Comparison of ENCODE assay signal across 13 cellular contexts in the genomic region with DNA sequence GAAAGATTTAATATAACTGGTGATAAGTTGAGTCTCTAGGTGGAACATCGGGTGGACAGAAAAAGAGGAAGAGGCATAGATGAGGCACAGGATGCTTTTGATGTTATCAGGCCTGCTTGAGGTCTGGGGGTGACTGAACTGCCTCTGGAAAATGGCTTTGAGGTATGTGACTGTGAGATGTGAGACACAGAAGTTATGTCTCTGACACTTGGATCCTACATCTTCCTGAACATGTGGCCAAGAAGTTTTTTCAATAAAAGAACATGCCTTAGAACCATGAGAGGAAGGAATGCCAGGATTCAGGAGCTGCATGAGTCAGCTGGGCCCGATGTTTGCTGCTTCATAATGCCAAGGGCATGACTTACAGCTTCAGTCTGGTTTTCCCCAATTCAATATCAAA. TPM values are rescaled to one million over a fixed set of nuclear protein-coding genes. Genes with fewer than 3 reads are reported as not detected.
DNase-seq lines count a peak whose midpoint lies in the region; TF ChIP-seq lines count a peak whose summit lies in the region.
"Had no signal": no experiment of that assay in that cellular context is flagged by ENCODE, and none has a peak within 500 bp of the region (broad histone marks: within the 10 kb centered on the region; RNA-seq: fewer than 3 reads in every experiment).

No MANE protein-coding gene starts in this region.

- H3K4me1 Mint-ChIP-seq in MCF 10A (ENCODE audit: insufficient read depth, unreplicated experiment), result peaks cover 32% of the 10 kb centered on the region

- no peak for TF ChIP-seq RAD21 in SK-N-SH (IDR thresholded peaks at IDR 0.05; ENCODE audit: low read length)

- H3K9me2 ChIP-seq in SK-N-SH, result no peaks in the 10 kb centered on the region

- no peaks in the 10 kb centered on the region for H4K20me1 ChIP-seq in SK-N-SH (ENCODE audit: insufficient read depth)

- intact Hi-C loops in MCF 10A (cut with micrococcal nuclease) (no loop called here), breast epithelium (cut with DNase I; ENCODE audit: low total_unique reads) (no loop called here), stomach (cut with DNase I; ENCODE audit: low total_unique reads) (no loop called here)

- H3K27ac ChIP-seq in breast epithelium, result no peak overlapping the region
- H3K27ac ChIP-seq in SK-N-SH (ENCODE audit: low read depth in 2 of 2, low read length in 1 of 2), result peak overlapping the region in 1 of 2 experiments; percentile 54; a peak in 2 of 4 replicates
- peak overlapping the region; percentile 28 for H3K27ac ChIP-seq in epithelial cell of prostate
- no peak overlapping the region for H3K27ac ChIP-seq in stomach
- H3K27ac ChIP-seq: SK-N-MC had no signal

- no peaks in the 10 kb centered on the region for H3K36me3 Mint-ChIP-seq in MCF 10A (ENCODE audit: insufficient read depth, unreplicated experiment)
- H3K36me3 Mint-ChIP-seq: CD4-positive, CD25-positive, alpha-beta regulatory T cell had no signal

- peak overlapping the region; percentile 23; the same call in 1 of the 2 replicates for H2AFZ ChIP-seq in SK-N-SH (ENCODE audit: low read depth)

- peak; percentile 77 for DNase-seq in MCF 10A (ENCODE audit: unreplicated experiment)
- DNase-seq in breast epithelium (ENCODE audit: low spot score in 2 of 2), result no peak
- DNase-seq in SK-N-SH, result no peak
- DNase-seq in epithelial cell of prostate (ENCODE audit: low read depth, low spot score), result no peak
- peak; percentile 77 for DNase-seq in stromal cell of bone marrow (ENCODE audit: low read depth)
- no peak for DNase-seq in NCI-H526 treated with DMSO at 0.1 percent for 48 hours (lab: John Stamatoyannopoulos, UW)
- no peak for DNase-seq in stomach
- no peak for DNase-seq in cerebellar nuclear complex (lab: John Stamatoyannopoulos, UW)
- DNase-seq: activated naive CD4-positive, alpha-beta T cell; CD4-positive, CD25-positive, alpha-beta regulatory T cell; heart right ventricle; NCI-H1105 treated with DMSO at 0.1 percent for 48 hours had no signal

- H3K36me3 ChIP-seq in breast epithelium (no peaks in the 10 kb centered on the region), SK-N-SH (replicated peaks in 1 of 2; ENCODE audit: control insufficient read depth in 1 of 2, insufficient read depth in 2 of 2, low read length in 1 of 2) (no peaks in the 10 kb centered on the region), stomach (no peaks in the 10 kb centered on the region)
- H3K36me3 ChIP-seq: heart right ventricle had no signal

- CTCF ChIA-PET in MCF 10A (lab: Yijun Ruan, JAX) (interaction anchor here (0.7 to 2.2 kb wide), 13 partner anchors 10 to 941 kb away, joined by 3 to 27 read pairs (median 3); no protein-coding TSS in a partner anchor), SK-N-SH (lab: Yijun Ruan, JAX) (interaction anchor here (1.5 to 1.6 kb wide), 3 partner anchors 14 to 45 kb away, joined by 5 to 7 read pairs (median 6); no protein-coding TSS in a partner anchor)

- H3K27ac Mint-ChIP-seq in MCF 10A (ENCODE audit: low read depth, unreplicated experiment), result peak overlapping the region; percentile 82
- H3K27ac Mint-ChIP-seq: CD4-positive, CD25-positive, alpha-beta regulatory T cell had no signal

- no peak overlapping the region for H3K4me3 Mint-ChIP-seq in MCF 10A (ENCODE audit: unreplicated experiment)
- H3K4me3 Mint-ChIP-seq: CD4-positive, CD25-positive, alpha-beta regulatory T cell had no signal

- TF ChIP-seq CTCF in MCF 10A (IDR thresholded peaks at IDR 0.05; ENCODE audit: unreplicated experiment) (no peak), breast epithelium (IDR thresholded peaks at IDR 0.05) (no peak), SK-N-SH (IDR thresholded peaks at IDR 0.05) (no peak), stomach (IDR thresholded peaks at IDR 0.05) (no peak)

- H3K9me3 ChIP-seq in breast epithelium (no peaks in the 10 kb centered on the region), SK-N-SH (no peaks in the 10 kb centered on the region), stomach (no peaks in the 10 kb centered on the region)
- H3K9me3 ChIP-seq: heart right ventricle had no signal

- peak overlapping the region; percentile 14; the same call in 1 of the 2 replicates for H3K4me2 ChIP-seq in SK-N-SH

- TF ChIP-seq EP300 in SK-N-SH (IDR thresholded peaks at IDR 0.05; ENCODE audit: borderline replicate concordance in 1 of 2, low read depth in 1 of 2, low read length in 1 of 2) (no peak), stomach (IDR thresholded peaks at IDR 0.05) (no peak)

- BruUV-seq in MCF 10A (replicated peaks; lab: Mats Ljungman, UMichigan), result no TSS peak

- POLR2A ChIA-PET in MCF 10A (lab: Yijun Ruan, JAX), result interaction anchor here (0.5 to 1.3 kb wide), 8 partner anchors 10 to 926 kb away, joined by 3 to 9 read pairs (median 3); a partner anchor contains a TSS
- POLR2A ChIA-PET in SK-N-SH (lab: Yijun Ruan, JAX), result no interaction called here

- H3K27me3 ChIP-seq in breast epithelium, result no peaks in the 10 kb centered on the region
- H3K27me3 ChIP-seq in SK-N-SH (ENCODE audit: insufficient read depth), result no peaks in the 10 kb centered on the region
- no peaks in the 10 kb centered on the region for H3K27me3 ChIP-seq in stomach
- H3K27me3 ChIP-seq: heart right ventricle had no signal

- H3F3A ChIP-seq in SK-N-SH (replicated peaks; ENCODE audit: insufficient read depth), result peaks cover 28% of the 10 kb centered on the region

- H3K4me3 ChIP-seq in breast epithelium (no peak overlapping the region), SK-N-SH (ENCODE audit: low read depth in 2 of 2, low read length in 1 of 2) (no peak overlapping the region), stomach (no peak overlapping the region)
- H3K4me3 ChIP-seq: heart right ventricle, SK-N-MC had no signal

- H3K79me2 ChIP-seq in SK-N-SH (ENCODE audit: insufficient read depth), result no peaks in the 10 kb centered on the region

- H3K9me3 Mint-ChIP-seq in MCF 10A (ENCODE audit: unreplicated experiment), result no peaks in the 10 kb centered on the region

- no peaks in the 10 kb centered on the region for H3K27me3 Mint-ChIP-seq in MCF 10A (ENCODE audit: insufficient read depth, unreplicated experiment)

- TF ChIP-seq POLR2A in breast epithelium (IDR thresholded peaks at IDR 0.05) (no peak), stomach (IDR thresholded peaks at IDR 0.05) (no peak)

- H3K4me1 ChIP-seq in breast epithelium (no peaks in the 10 kb centered on the region), SK-N-SH (ENCODE audit: control insufficient read depth in 1 of 2, insufficient read depth in 2 of 2, low read depth in 1 of 2, low read length in 1 of 2) (peaks cover 0 to 15% of the 10 kb centered on the region in 2 experiments; a peak in 3 of 4 replicates), stomach (no peaks in the 10 kb centered on the region)

- H3K9ac ChIP-seq in SK-N-SH, result no peak overlapping the region

- WGBS in SK-N-SH (ENCODE audit: low lambda C conversion rate), result 6% methylated on average over 2 of the region's 2 CpGs
- WGBS in stomach, 5 donors, result 38 to 85% (median 73%) methylated on average over 2 of the region's 2 CpGs

TF ChIP-seq in SK-N-SH, 30 proteins besides CTCF, POLR2A, EP300 and RAD21:
- TF ChIP-seq, protein P1, sequence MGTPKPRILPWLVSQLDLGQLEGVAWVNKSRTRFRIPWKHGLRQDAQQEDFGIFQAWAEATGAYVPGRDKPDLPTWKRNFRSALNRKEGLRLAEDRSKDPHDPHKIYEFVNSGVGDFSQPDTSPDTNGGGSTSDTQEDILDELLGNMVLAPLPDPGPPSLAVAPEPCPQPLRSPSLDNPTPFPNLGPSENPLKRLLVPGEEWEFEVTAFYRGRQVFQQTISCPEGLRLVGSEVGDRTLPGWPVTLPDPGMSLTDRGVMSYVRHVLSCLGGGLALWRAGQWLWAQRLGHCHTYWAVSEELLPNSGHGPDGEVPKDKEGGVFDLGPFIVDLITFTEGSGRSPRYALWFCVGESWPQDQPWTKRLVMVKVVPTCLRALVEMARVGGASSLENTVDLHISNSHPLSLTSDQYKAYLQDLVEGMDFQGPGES (IDR thresholded peaks at IDR 0.05; ENCODE audit: low read depth, low read length), result no peak
- peak; percentile 24; the same call in 1 of the 2 replicates for TF ChIP-seq POLR2AphosphoS5 (IDR thresholded peaks at IDR 0.05; ENCODE audit: low read depth, low read length)
- TF ChIP-seq, protein P2, sequence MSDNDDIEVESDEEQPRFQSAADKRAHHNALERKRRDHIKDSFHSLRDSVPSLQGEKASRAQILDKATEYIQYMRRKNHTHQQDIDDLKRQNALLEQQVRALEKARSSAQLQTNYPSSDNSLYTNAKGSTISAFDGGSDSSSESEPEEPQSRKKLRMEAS (IDR thresholded peaks at IDR 0.05; ENCODE audit: low read depth), result peak; percentile 76
- TF ChIP-seq RCOR1 (IDR thresholded peaks at IDR 0.05; ENCODE audit: low read length), result no peak
- TF ChIP-seq, protein P3, sequence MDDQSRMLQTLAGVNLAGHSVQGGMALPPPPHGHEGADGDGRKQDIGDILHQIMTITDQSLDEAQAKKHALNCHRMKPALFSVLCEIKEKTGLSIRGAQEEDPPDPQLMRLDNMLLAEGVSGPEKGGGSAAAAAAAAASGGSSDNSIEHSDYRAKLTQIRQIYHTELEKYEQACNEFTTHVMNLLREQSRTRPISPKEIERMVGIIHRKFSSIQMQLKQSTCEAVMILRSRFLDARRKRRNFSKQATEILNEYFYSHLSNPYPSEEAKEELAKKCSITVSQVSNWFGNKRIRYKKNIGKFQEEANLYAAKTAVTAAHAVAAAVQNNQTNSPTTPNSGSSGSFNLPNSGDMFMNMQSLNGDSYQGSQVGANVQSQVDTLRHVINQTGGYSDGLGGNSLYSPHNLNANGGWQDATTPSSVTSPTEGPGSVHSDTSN (IDR thresholded peaks at IDR 0.05), result peak; percentile 58
- TF ChIP-seq TCF12 (IDR thresholded peaks at IDR 0.05), result peak; percentile 81
- TF ChIP-seq GATA2 (CRISPR knock-in tag; IDR thresholded peaks at IDR 0.05), result no peak
- peak; percentile 41 for TF ChIP-seq ELF1 (IDR thresholded peaks at IDR 0.05)
- peak; percentile 81 for TF ChIP-seq JUND (IDR thresholded peaks at IDR 0.05)
- peak; percentile 52; the same call in 1 of the 2 replicates for TF ChIP-seq NFIC (IDR thresholded peaks at IDR 0.05; ENCODE audit: borderline replicate concordance)
- peak; percentile 78; the same call in 1 of the 2 replicates for TF ChIP-seq FOSL2 (IDR thresholded peaks at IDR 0.05; ENCODE audit: borderline replicate concordance, low read depth)

RNA-seq across cellular contexts. Expression of a gene that starts 11.5 kb away (rescaled TPM):
- total RNA-seq in MCF 10A (2022), result not detected in 2 replicates
- total RNA-seq in breast epithelium, result 1 to 10 TPM in 1 of 3 donors, under 1 TPM in 2; 0.32 to 1.6 (median 0.73) TPM
- polyA plus RNA-seq in SK-N-SH (2012; rRNA removed), result 1.1 TPM in 2 replicates
- 1.6 and 1.8 TPM in 2 replicates for polyA plus RNA-seq in SK-N-SH (2012; cell fraction: cytosol; rRNA removed)
- 0.42 and 1.2 TPM in 2 replicates for polyA plus RNA-seq in SK-N-SH (2012; cell fraction: nucleus; rRNA removed)
- total RNA-seq in stomach, result 1 to 10 TPM in 2 of 5 donors, not detected in 3; 1.6 to 4.4 TPM
- polyA plus RNA-seq in stomach, result 1 to 10 TPM in 1 of 3 donors, under 1 TPM in 1, not detected in 1; 0.50 to 1.7 TPM

Comparison
In these comparisons a context has a peak if more than half of its experiments do, and no peak if none do; other contexts are left out.
1. DNase-seq: peak in MCF 10A (single experiment) and stromal cell of bone marrow (single experiment); none in breast epithelium (0 of 2), SK-N-SH (single experiment), epithelial cell of prostate (single experiment), NCI-H526 treated with DMSO at 0.1 percent for 48 hours (single experiment), stomach (single experiment) and cerebellar nuclear complex (0 of 2).